ENCODE assay signal across 20 cellular contexts in the genomic region with DNA sequence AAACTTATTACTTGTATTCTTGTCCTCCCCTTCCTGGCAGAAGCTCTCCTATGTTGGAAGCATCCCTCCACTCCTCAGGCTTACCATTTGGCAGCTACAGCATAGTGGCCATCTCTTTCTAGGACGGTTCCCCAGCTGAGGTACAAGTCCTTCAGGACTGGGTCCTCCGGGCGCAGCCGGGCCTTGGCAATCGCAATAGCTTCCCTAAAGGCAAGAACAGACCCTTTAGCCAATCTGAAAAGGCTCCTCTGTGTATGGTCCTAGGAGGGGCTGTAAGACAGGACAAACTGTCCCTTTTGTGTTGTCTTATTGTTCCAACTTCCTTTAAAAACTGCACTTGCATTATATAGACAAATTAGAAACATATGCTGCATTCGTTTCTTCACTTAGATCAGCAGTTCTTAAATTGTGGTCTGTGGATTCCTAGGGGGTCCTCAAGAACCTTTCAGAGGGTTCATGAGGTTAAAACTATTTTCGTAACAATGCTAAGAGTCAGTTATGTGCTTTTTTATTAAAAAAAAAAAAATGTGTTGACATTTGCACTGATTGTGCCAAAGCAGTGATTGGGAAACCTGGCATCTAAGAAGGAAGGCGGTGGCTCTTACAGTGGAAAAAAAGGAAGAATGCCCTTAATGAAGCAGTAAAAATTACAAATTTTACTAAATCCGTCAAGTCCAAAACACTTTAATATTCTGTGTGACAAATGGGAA. TPM values are rescaled to one million over a fixed set of nuclear protein-coding genes. Genes with fewer than 3 reads are reported as not detected.
DNase-seq lines count a peak whose midpoint lies in the region; ATAC-seq and TF ChIP-seq lines count a peak whose summit lies in the region.
"Had no signal": no experiment of that assay in that cellular context is flagged by ENCODE, and none has a peak within 500 bp of the region (broad histone marks: within the 10 kb centered on the region; RNA-seq: fewer than 3 reads in every experiment).

No MANE protein-coding gene starts in this region.

- in situ Hi-C loops in gastrocnemius medialis (cut with MboI; ENCODE audit: low sequenced_read_pairs in 4 of 4): no loop called here

- H3K27ac ChIP-seq in right atrium auricular region: no peak overlapping the region
- H3K27ac ChIP-seq in gastrocnemius medialis: peak overlapping the region; percentile 40 to 67 (median 54)

- no peaks in the 10 kb centered on the region for H3K4me1 Mint-ChIP-seq in natural killer cell
- H3K4me1 Mint-ChIP-seq: CD14-positive monocyte; naive thymus-derived CD8-positive, alpha-beta T cell; WTC11 had no signal

- no peak overlapping the region for H3K4me3 ChIP-seq in right atrium auricular region
- H3K4me3 ChIP-seq in gastrocnemius medialis: no peak overlapping the region

- TF ChIP-seq CTCF in right atrium auricular region (IDR thresholded peaks at IDR 0.05): no peak
- no peak for TF ChIP-seq CTCF in gastrocnemius medialis (IDR thresholded peaks at IDR 0.05 in 4 of 5, conservative IDR thresholded peaks at IDR 0.05 in 1 of 5)
- no peak for TF ChIP-seq CTCF in natural killer cell (IDR thresholded peaks at IDR 0.05)

- H3K9me3 Mint-ChIP-seq in natural killer cell: no peaks in the 10 kb centered on the region
- H3K9me3 Mint-ChIP-seq: CD14-positive monocyte; naive thymus-derived CD8-positive, alpha-beta T cell; WTC11 had no signal

- H3K36me3 ChIP-seq in right atrium auricular region (peaks cover 75% of the 10 kb centered on the region), gastrocnemius medialis (peaks cover 10 to 91% of the 10 kb centered on the region in 2 donors)

- no peak overlapping the region for H3K27ac Mint-ChIP-seq in natural killer cell
- H3K27ac Mint-ChIP-seq: WTC11 had no signal

- no peak overlapping the region for H3K4me3 Mint-ChIP-seq in natural killer cell
- H3K4me3 Mint-ChIP-seq: CD14-positive monocyte; naive thymus-derived CD8-positive, alpha-beta T cell; WTC11 had no signal

- H3K4me1 ChIP-seq in right atrium auricular region: no peaks in the 10 kb centered on the region
- no peaks in the 10 kb centered on the region for H3K4me1 ChIP-seq in gastrocnemius medialis

- intact Hi-C loops in left ventricle myocardium superior (cut with micrococcal nuclease) (no loop called here), gastrocnemius medialis (cut with DNase I; ENCODE audit: low total_unique reads) (loop anchor here (5.0 kb wide), 1 partner anchor 37 kb away; no protein-coding TSS in a partner anchor), natural killer cell (cut with micrococcal nuclease) (no loop called here)

- TF ChIP-seq POLR2A in gastrocnemius medialis (IDR thresholded peaks at IDR 0.05): no peak

- peaks cover 22% of the 10 kb centered on the region for H3K36me3 Mint-ChIP-seq in natural killer cell

- H3K27me3 ChIP-seq in right atrium auricular region: no peaks in the 10 kb centered on the region
- no peaks in the 10 kb centered on the region for H3K27me3 ChIP-seq in gastrocnemius medialis

- DNase-seq in left ventricle myocardium superior (no peak), right atrium auricular region (ENCODE audit: low spot score) (no peak), fibroblast of peridontal ligament (ENCODE audit: extremely low read depth) (peak; percentile 23), gastrocnemius medialis (peak; percentile 20 to 61), natural killer cell (no peak), SW480 (ENCODE audit: low spot score) (no peak), SHP77 (lab: John Stamatoyannopoulos, UW) (no peak)
- DNase-seq in stimulated activated CD4-positive, alpha-beta T cell treated with anti-CD3 and anti-CD28 coated beads, Interleukin-2, amount 100 ng/mL, for 24 hours: no peak
- DNase-seq: activated CD4-positive, alpha-beta T cell treated with anti-CD3 and anti-CD28 coated beads, Interleukin-2, amount 50 U/mL, for 4 hours; activated CD8-positive, alpha-beta memory T cell treated with anti-CD3 and anti-CD28 coated beads, Interleukin-2, amount 50 U/mL, for 48 hours; activated effector memory CD4-positive, alpha-beta T cell treated with Interleukin-2 at 50 U/mL for 16 hours; IMR-90; naive thymus-derived CD8-positive, alpha-beta T cell; NCI-H1105; NCI-H2029; NCI-H345; NCI-H82; T-helper 9 cell had no signal

- H3K9me3 ChIP-seq in right atrium auricular region: no peaks in the 10 kb centered on the region
- no peaks in the 10 kb centered on the region for H3K9me3 ChIP-seq in gastrocnemius medialis

- ATAC-seq in left ventricle myocardium superior: peak; percentile 20
- ATAC-seq in gastrocnemius medialis: peak; percentile 57 to 65
- no peak for ATAC-seq in natural killer cell
- ATAC-seq: naive thymus-derived CD8-positive, alpha-beta T cell; WTC11 had no signal

- H3K27me3 Mint-ChIP-seq in natural killer cell (ENCODE audit: low read depth in 2 of 2): no peaks in the 10 kb centered on the region
- H3K27me3 Mint-ChIP-seq: naive thymus-derived CD8-positive, alpha-beta T cell had no signal

RNA-seq across cellular contexts. Expression of a gene that starts 38.7 kb away (rescaled TPM):
- total RNA-seq in left ventricle myocardium superior: 14.9 TPM
- total RNA-seq in right atrium auricular region: 10 to 100 TPM; 11.3 to 11.5 TPM
- total RNA-seq in gastrocnemius medialis: 10 to 100 TPM; 17.4 to 25.3 (median 23.8) TPM
- total RNA-seq in natural killer cell: 10 to 100 TPM in 1 of 3 donors, 1 to 10 TPM in 2; 6.3 to 12.7 (median 7.8) TPM

RNA-seq across cellular contexts. Expression of a gene that starts 40.8 kb away (rescaled TPM):
- 26.1 TPM for total RNA-seq in left ventricle myocardium superior
- total RNA-seq in right atrium auricular region: 10 to 100 TPM; 28.0 to 31.4 TPM
- total RNA-seq in gastrocnemius medialis: 10 to 100 TPM; 25.6 to 40.6 (median 30.5) TPM
- 100 to 1,000 TPM; 115 to 128 (median 124) TPM for total RNA-seq in natural killer cell

RNA-seq across cellular contexts. Expression of a gene that starts 41.6 kb away (rescaled TPM):
- 79.1 TPM for total RNA-seq in left ventricle myocardium superior
- total RNA-seq in right atrium auricular region: 10 to 100 TPM; 25.4 to 30.1 TPM
- 10 to 100 TPM; 13.6 to 22.5 (median 21.0) TPM for total RNA-seq in gastrocnemius medialis
- total RNA-seq in natural killer cell: 10 to 100 TPM; 30.5 to 38.0 (median 30.9) TPM

RNA-seq across cellular contexts. Expression of a gene that starts 48.9 kb away (rescaled TPM):
- total RNA-seq in left ventricle myocardium superior (26.1 TPM), right atrium auricular region (10 to 100 TPM; 22.1 to 24.6 TPM), gastrocnemius medialis (10 to 100 TPM in 1 of 4 donors, 1 to 10 TPM in 3; 4.4 to 12.5 (median 6.4) TPM), natural killer cell (1 to 10 TPM in 2 of 3 donors, under 1 TPM in 1; 0.48 to 2.9 (median 1.4) TPM)

Comparison
In these comparisons a context has a peak if more than half of its experiments do, and no peak if none do; other contexts are left out.
1. ATAC-seq: peak in left ventricle myocardium superior (single experiment) and gastrocnemius medialis (2 of 2); none in natural killer cell (0 of 3).
2. DNase-seq: peak in fibroblast of peridontal ligament (single experiment) and gastrocnemius medialis (2 of 2); none in left ventricle myocardium superior (single experiment), right atrium auricular region (single experiment), natural killer cell (single experiment), SW480 (single experiment), SHP77 (0 of 2) and stimulated activated CD4-positive, alpha-beta T cell treated with anti-CD3 and anti-CD28 coated beads, Interleukin-2, amount 100 ng/mL, for 24 hours (0 of 2).
3. H3K27ac ChIP-seq: peak in gastrocnemius medialis (4 of 4); none in right atrium auricular region (0 of 2).